In genomic region chr9:37751186-37751585, GRCh38 we compare ENCODE assay signal across 18 cellular contexts. TPM values are rescaled to one million over a fixed set of nuclear protein-coding genes. Genes with fewer than 3 reads are reported as not detected.
A peak's percentile ranks its signal among the peaks of the same experiment; 100 is the strongest.
DNase-seq lines count a peak whose midpoint lies in the region; ATAC-seq and TF ChIP-seq lines count a peak whose summit lies in the region.
"Had no signal": no experiment of that assay in that cellular context is flagged by ENCODE, and none has a peak within 500 bp of the region (broad histone marks: within the 10 kb centered on the region; RNA-seq: fewer than 3 reads in every experiment).

No MANE protein-coding gene starts in this region.

- no peak for DNase-seq in CD8-positive, alpha-beta T cell
- DNase-seq in T-helper 17 cell (no peak), glutamatergic neuron (no peak), neural crest cell (ENCODE audit: low read depth, low spot score) (no peak), NCI-H345 (lab: John Stamatoyannopoulos, UW) (no peak), middle frontal gyrus (ENCODE audit: extremely low spot score, low spot score) (no peak), NCI-H446 treated with DMSO at 0.1 percent for 48 hours (lab: John Stamatoyannopoulos, UW) (no peak)
- DNase-seq: ACHN, BE2C, EL, H7, MV-4-11, NCI-H1436, NCI-H2081, NCI-H2227 treated with DMSO at 0.1 percent for 48 hours, NCI-H526 treated with DMSO at 0.1 percent for 48 hours, SJCRH30 had no signal

- CTCF ChIA-PET in CD8-positive, alpha-beta T cell (lab: Charles Lee): no interaction called here

- no peaks in the 10 kb centered on the region for H3K27me3 Mint-ChIP-seq in CD8-positive, alpha-beta T cell (ENCODE audit: low read depth)
- H3K27me3 Mint-ChIP-seq in T-helper 17 cell (peaks cover 6% of the 10 kb centered on the region), glutamatergic neuron (ENCODE audit: unreplicated experiment) (peaks cover 14% of the 10 kb centered on the region), neural crest cell (ENCODE audit: low read depth) (no peaks in the 10 kb centered on the region)

- H3K9me3 ChIP-seq in CD8-positive, alpha-beta T cell (ENCODE audit: low read length): no peaks in the 10 kb centered on the region
- H3K9me3 ChIP-seq in T-helper 17 cell (ENCODE audit: control insufficient read depth, low read length, poor library complexity, severe bottlenecking): no peaks in the 10 kb centered on the region
- H3K9me3 ChIP-seq: BE2C, SJCRH30 had no signal

- peak overlapping the region; percentile 49 for H3K4me3 Mint-ChIP-seq in CD8-positive, alpha-beta T cell
- H3K4me3 Mint-ChIP-seq in T-helper 17 cell (peak overlapping the region; percentile 69), glutamatergic neuron (ENCODE audit: unreplicated experiment) (no peak overlapping the region), neural crest cell (peak overlapping the region; percentile 62)

- no peak for TF ChIP-seq CTCF in CD8-positive, alpha-beta T cell (IDR thresholded peaks at IDR 0.05)
- no peak for TF ChIP-seq CTCF in glutamatergic neuron (IDR thresholded peaks at IDR 0.05; ENCODE audit: partially characterized antibody, unreplicated experiment)
- no peak for TF ChIP-seq CTCF in neural crest cell (conservative IDR thresholded peaks at IDR 0.05)

- no peaks in the 10 kb centered on the region for H3K36me3 ChIP-seq in CD8-positive, alpha-beta T cell (ENCODE audit: insufficient read depth, low read length)
- H3K36me3 ChIP-seq: BE2C, SJCRH30 had no signal

- peaks cover 9% of the 10 kb centered on the region for H3K36me3 Mint-ChIP-seq in CD8-positive, alpha-beta T cell
- H3K36me3 Mint-ChIP-seq in T-helper 17 cell (ENCODE audit: low read depth) (peaks cover 3% of the 10 kb centered on the region), glutamatergic neuron (ENCODE audit: unreplicated experiment) (no peaks in the 10 kb centered on the region), neural crest cell (ENCODE audit: low read depth) (no peaks in the 10 kb centered on the region)

- H3K4me3 ChIP-seq in CD8-positive, alpha-beta T cell (ENCODE audit: low read depth, low read length): no peak overlapping the region
- H3K4me3 ChIP-seq: SJCRH30 had no signal

- ATAC-seq in CD8-positive, alpha-beta T cell: no peak
- ATAC-seq in T-helper 17 cell: no peak

- POLR2A ChIA-PET in CD8-positive, alpha-beta T cell (lab: Charles Lee): interaction anchor here (1.7 kb wide), 1 partner anchor 34 kb away, joined by 3 read pairs; the partner anchor contains the start of gene EXOSC3

- no peaks in the 10 kb centered on the region for H3K27me3 ChIP-seq in CD8-positive, alpha-beta T cell (ENCODE audit: insufficient read depth, low read length)
- H3K27me3 ChIP-seq: BE2C, SJCRH30 had no signal

- intact Hi-C loops in CD8-positive, alpha-beta T cell (cut with DNase I, micrococcal nuclease): loop anchor here (5.0 to 10.0 kb wide), 6 partner anchors 51 to 986 kb away; partner anchors contain the start of genes TOMM5 (in 2 of the 2), DCAF10 (in 1 of the 2), GRHPR (in 1 of the 2) and ZBTB5 (in 1 of the 2)

- H3K4me1 ChIP-seq in CD8-positive, alpha-beta T cell (ENCODE audit: insufficient read depth, low read length): peaks cover 13% of the 10 kb centered on the region

- peaks cover 28% of the 10 kb centered on the region for H3K4me1 Mint-ChIP-seq in CD8-positive, alpha-beta T cell (ENCODE audit: low read depth)
- H3K4me1 Mint-ChIP-seq in T-helper 17 cell: peaks cover 25% of the 10 kb centered on the region
- peaks cover 31% of the 10 kb centered on the region for H3K4me1 Mint-ChIP-seq in glutamatergic neuron (ENCODE audit: low read depth, unreplicated experiment)
- peaks cover 13% of the 10 kb centered on the region for H3K4me1 Mint-ChIP-seq in neural crest cell

- H3K9me3 Mint-ChIP-seq in CD8-positive, alpha-beta T cell: no peaks in the 10 kb centered on the region
- H3K9me3 Mint-ChIP-seq in glutamatergic neuron (ENCODE audit: unreplicated experiment) (peaks cover 9% of the 10 kb centered on the region), neural crest cell (peaks cover 2% of the 10 kb centered on the region)

- H3K27ac Mint-ChIP-seq in CD8-positive, alpha-beta T cell: no peak overlapping the region
- peak overlapping the region; percentile 8 for H3K27ac Mint-ChIP-seq in T-helper 17 cell
- peak overlapping the region; percentile 62 for H3K27ac Mint-ChIP-seq in glutamatergic neuron (ENCODE audit: unreplicated experiment)
- H3K27ac Mint-ChIP-seq in neural crest cell (ENCODE audit: unreplicated experiment): no peak overlapping the region

- no peak overlapping the region for H3K27ac ChIP-seq in CD8-positive, alpha-beta T cell (ENCODE audit: low read depth, low read length)
- H3K27ac ChIP-seq: RWPE1, SJCRH30 had no signal

RNA-seq across cellular contexts. Expression of gene TRMT10B, which starts 2.4 kb away (rescaled TPM):
- 1 to 10 TPM; 5.9 to 7.0 TPM for total RNA-seq in CD8-positive, alpha-beta T cell
- total RNA-seq in T-helper 17 cell (10 to 100 TPM; 10.6 to 11.5 TPM), glutamatergic neuron (ENCODE audit: unreplicated experiment) (8.8 TPM), neural crest cell (9.5 and 9.8 TPM in 2 replicates)

RNA-seq across cellular contexts. Expression of gene EXOSC3, which starts 33.7 kb away (rescaled TPM):
- total RNA-seq in CD8-positive, alpha-beta T cell: 10 to 100 TPM; 34.2 to 45.9 TPM
- total RNA-seq in T-helper 17 cell (10 to 100 TPM; 26.2 to 34.6 TPM), glutamatergic neuron (ENCODE audit: unreplicated experiment) (45.4 TPM), neural crest cell (82.2 and 87.4 TPM in 2 replicates)

RNA-seq across cellular contexts. Expression of gene DCAF10, which starts 49.4 kb away (rescaled TPM):
- total RNA-seq in CD8-positive, alpha-beta T cell: 1 to 10 TPM; 4.9 to 5.6 TPM
- total RNA-seq in T-helper 17 cell (10 to 100 TPM; 12.1 to 13.0 TPM), glutamatergic neuron (ENCODE audit: unreplicated experiment) (19.3 TPM), neural crest cell (22.7 and 25.1 TPM in 2 replicates)

Comparison
In these comparisons a context has a peak if more than half of its experiments do, and no peak if none do; other contexts are left out.
1. H3K27ac Mint-ChIP-seq: peak in T-helper 17 cell (single experiment) and glutamatergic neuron (single experiment); none in CD8-positive, alpha-beta T cell (single experiment) and neural crest cell (single experiment).